Comparison of ENCODE assay signal across 6 cellular contexts in the genomic region with DNA sequence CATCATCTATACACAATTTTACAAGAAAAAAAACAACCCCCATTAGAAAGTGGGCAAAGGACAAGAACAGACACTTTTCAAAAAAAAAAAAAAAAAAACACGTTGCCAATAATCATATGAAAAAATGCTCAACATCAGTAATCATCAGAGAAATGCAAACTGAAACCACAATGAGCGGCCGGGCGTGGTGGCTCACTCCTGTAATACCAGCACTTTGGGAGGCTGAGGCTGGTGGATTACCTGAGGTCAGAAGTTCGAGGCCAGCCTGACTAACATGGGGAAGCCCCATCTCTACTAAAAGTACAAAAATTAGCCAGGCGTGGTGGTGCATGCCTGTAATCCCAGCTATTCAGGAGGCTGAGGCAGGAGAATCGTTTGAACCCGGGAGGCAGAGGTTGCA. TPM values are rescaled to one million over a fixed set of nuclear protein-coding genes. Genes with fewer than 3 reads are reported as not detected.
"Had no signal": no experiment of that assay in that cellular context is flagged by ENCODE, and none has a peak within 500 bp of the region (broad histone marks: within the 10 kb centered on the region; RNA-seq: fewer than 3 reads in every experiment).

No MANE protein-coding gene starts in this region.

RNA-seq across cellular contexts. Expression of a gene that starts 39.5 kb away (rescaled TPM):
- total RNA-seq: activated CD4-positive, alpha-beta memory T cell treated with anti-CD3 and anti-CD28 coated beads, Interleukin-2, amount 10 ng/mL, durations not matched to agents 7 days and 5 days; activated CD4-positive, alpha-beta T cell treated with anti-CD3 and anti-CD28 coated beads, Interleukin-2, amount 10 ng/mL, durations not matched to agents 7 days and 5 days; activated CD8-positive, alpha-beta memory T cell treated with anti-CD3 and anti-CD28 coated beads, Interleukin-2, amount 10 ng/mL, durations not matched to agents 7 days and 5 days; activated CD8-positive, alpha-beta T cell treated with anti-CD3 and anti-CD28 coated beads, Interleukin-2, amount 10 ng/mL, durations not matched to agents 7 days and 5 days; activated naive CD8-positive, alpha-beta T cell treated with anti-CD3 and anti-CD28 coated beads, Interleukin-2, amount 10 ng/mL, durations not matched to agents 7 days and 5 days; activated T-helper 2 cell treated with anti-CD3 and anti-CD28 coated beads, Interferon-gamma antibody, Interleukin-2, Interleukin-4, amounts not matched to agents 10 μg/mL and 5 μg/mL and 100 μg/mL, durations not matched to agents 14 hours and 24 hours and 36 hours had no signal
